In the genomic region with DNA sequence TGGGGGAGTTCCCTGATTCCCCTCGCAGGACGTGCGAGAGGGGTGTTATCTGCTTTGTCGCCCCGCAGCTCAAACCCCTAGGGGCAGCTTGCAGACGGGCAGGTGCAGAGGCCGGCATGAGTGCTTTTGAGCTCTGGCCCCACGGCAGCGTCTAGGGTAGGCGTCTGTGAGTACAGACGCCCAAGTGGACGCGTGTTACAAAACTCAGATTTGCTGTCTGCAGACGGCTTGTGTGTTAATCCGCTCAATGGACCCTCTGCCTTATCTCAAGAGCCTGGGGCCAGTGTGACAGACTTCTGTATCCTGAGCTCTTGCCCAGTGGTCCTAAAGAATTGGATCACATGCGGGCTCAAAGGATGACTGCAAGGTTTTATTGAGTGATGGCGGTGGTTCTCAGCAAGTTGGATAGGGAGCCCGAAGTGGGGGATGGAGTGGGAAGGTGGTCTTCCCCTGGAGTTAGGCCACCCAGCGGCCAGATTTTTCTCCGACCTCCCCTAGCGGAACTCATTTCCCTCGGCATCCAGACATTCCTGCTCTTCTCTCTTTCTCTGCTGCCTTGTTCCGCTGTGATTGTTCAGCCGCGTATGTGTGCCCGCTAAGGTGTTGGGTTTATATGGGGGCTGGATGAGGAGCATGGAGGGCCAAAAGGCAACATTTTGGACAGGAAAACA, we compare ENCODE assay signal across 16 cellular contexts. TPM values are rescaled to one million over a fixed set of nuclear protein-coding genes. Genes with fewer than 3 reads are reported as not detected.
DNase-seq lines count a peak whose midpoint lies in the region; ATAC-seq and TF ChIP-seq lines count a peak whose summit lies in the region.
"Had no signal": no experiment of that assay in that cellular context is flagged by ENCODE, and none has a peak within 500 bp of the region (broad histone marks: within the 10 kb centered on the region; RNA-seq: fewer than 3 reads in every experiment).

No MANE protein-coding gene starts in this region.

- H3K9me3 ChIP-seq in IMR-90 (ENCODE audit: control insufficient read depth, insufficient read depth, low read length) (no peaks in the 10 kb centered on the region), iPS-18c (ENCODE audit: control insufficient read depth, insufficient read depth, low read length) (no peaks in the 10 kb centered on the region)
- H3K9me3 ChIP-seq in naive thymus-derived CD4-positive, alpha-beta T cell (ENCODE audit: control insufficient read depth in 2 of 3, low read length in 3 of 3): no peaks in the 10 kb centered on the region

- H3K23ac ChIP-seq in IMR-90 (ENCODE audit: low read depth, low read length): no peak overlapping the region

- H3K4me1 ChIP-seq in IMR-90 (ENCODE audit: control insufficient read depth, insufficient read depth, low read length): no peaks in the 10 kb centered on the region
- H3K4me1 ChIP-seq in naive thymus-derived CD4-positive, alpha-beta T cell (ENCODE audit: control insufficient read depth in 2 of 2, insufficient read depth in 2 of 2, low read length in 2 of 2): no peaks in the 10 kb centered on the region

- H3K27me3 Mint-ChIP-seq in naive thymus-derived CD4-positive, alpha-beta T cell: peaks cover 12 to 28% (median 23%) of the 10 kb centered on the region in 5 donors
- peaks cover 2 to 5% (median 5%) of the 10 kb centered on the region in 3 donors for H3K27me3 Mint-ChIP-seq in immature natural killer cell (ENCODE audit: low read depth in 3 of 3)

- DNase-seq in IMR-90 (no peak), astrocyte of the cerebellum (ENCODE audit: low read depth) (no peak), skeletal muscle cell (ENCODE audit: low read depth) (no peak), immature natural killer cell (no peak), SHP77 treated with DMSO at 0.1 percent for 48 hours (lab: John Stamatoyannopoulos, UW) (no peak)
- DNase-seq in naive thymus-derived CD4-positive, alpha-beta T cell: no peak
- DNase-seq: CD8-positive, alpha-beta memory T cell; left ventricle myocardium superior; NCI-H226; stimulated activated naive B cell treated with anti-CD40 and anti-IgM and Interleukin-4, amounts not matched to agents 10 μg/mL and 1 μg/mL and 100 μg/mL, for 72 hours had no signal

- no peak overlapping the region for H2BK5ac ChIP-seq in IMR-90 (ENCODE audit: low read depth, low read length, poor library complexity, severe bottlenecking)

- peak overlapping the region; percentile 25; the same call in 1 of the 2 replicates for H3K4me3 ChIP-seq in IMR-90 (ENCODE audit: insufficient read depth, low read depth, low read length)
- H3K4me3 ChIP-seq in astrocyte of the cerebellum (ENCODE audit: low read depth, low read length): peak overlapping the region; percentile 26
- H3K4me3 ChIP-seq in iPS-18c (ENCODE audit: insufficient read depth, low read depth, low read length): peak overlapping the region; percentile 39
- H3K4me3 ChIP-seq in skeletal muscle cell (ENCODE audit: low read depth, low read length): peak overlapping the region; percentile 4
- H3K4me3 ChIP-seq in naive thymus-derived CD4-positive, alpha-beta T cell (ENCODE audit: low read length): no peak overlapping the region
- H3K4me3 ChIP-seq: cardiac muscle cell had no signal

- H2BK20ac ChIP-seq in IMR-90 (ENCODE audit: low read depth, low read length): no peak overlapping the region

- dilution Hi-C loops in IMR-90 (cut with HindIII; ENCODE audit: low sequenced_read_pairs, unreplicated experiment): no loop called here

- no peak overlapping the region for H3K14ac ChIP-seq in IMR-90 (replicated peaks; ENCODE audit: low read depth, low read length)

- no peak overlapping the region for H4K91ac ChIP-seq in IMR-90 (ENCODE audit: insufficient read depth, low read depth, low read length)

- H2BK15ac ChIP-seq in IMR-90 (ENCODE audit: low read depth, low read length): no peak overlapping the region

- peaks cover 6% of the 10 kb centered on the region; the same call in 1 of the 2 replicates for H3K27me3 ChIP-seq in IMR-90 (ENCODE audit: control insufficient read depth, insufficient read depth, low read length)
- no peaks in the 10 kb centered on the region for H3K27me3 ChIP-seq in naive thymus-derived CD4-positive, alpha-beta T cell (ENCODE audit: control insufficient read depth in 2 of 2, insufficient read depth in 2 of 2, low read length in 2 of 2)
- H3K27me3 ChIP-seq: cardiac muscle cell had no signal

- H3K36me3 ChIP-seq in IMR-90 (ENCODE audit: control insufficient read depth, insufficient read depth, low read length): no peaks in the 10 kb centered on the region
- no peaks in the 10 kb centered on the region for H3K36me3 ChIP-seq in naive thymus-derived CD4-positive, alpha-beta T cell (ENCODE audit: control insufficient read depth in 2 of 3, insufficient read depth in 3 of 3, low read length in 3 of 3)
- H3K36me3 ChIP-seq: cardiac muscle cell had no signal

- peak overlapping the region; percentile 77 for H2AFZ ChIP-seq in IMR-90 (replicated peaks; ENCODE audit: low read length, poor library complexity)

- H4K5ac ChIP-seq in IMR-90 (ENCODE audit: low read depth, low read length): no peak overlapping the region

- no peak overlapping the region for H3K4me3 Mint-ChIP-seq in naive thymus-derived CD4-positive, alpha-beta T cell
- H3K4me3 Mint-ChIP-seq in immature natural killer cell: no peak overlapping the region
- H3K4me3 Mint-ChIP-seq: CD8-positive, alpha-beta memory T cell; nephron; stimulated activated naive B cell treated with anti-CD40 and anti-IgM and Interleukin-4, amounts not matched to agents 10 μg/mL and 1 μg/mL and 100 μg/mL, for 72 hours had no signal

- H3K36me3 Mint-ChIP-seq in naive thymus-derived CD4-positive, alpha-beta T cell: peaks cover 0 to 4% (median 0%) of the 10 kb centered on the region in 5 donors
- no peaks in the 10 kb centered on the region for H3K36me3 Mint-ChIP-seq in immature natural killer cell
- H3K36me3 Mint-ChIP-seq: CD8-positive, alpha-beta memory T cell; IgD-negative memory B cell; stimulated activated naive B cell treated with anti-CD40 and anti-IgM and Interleukin-4, amounts not matched to agents 10 μg/mL and 1 μg/mL and 100 μg/mL, for 72 hours had no signal

- in situ Hi-C loops in IMR-90 (cut with MboI; ENCODE audit: low sequenced_read_pairs): no loop called here
- in situ Hi-C loops in astrocyte of the cerebellum (cut with HindIII; ENCODE audit: low sequenced_read_pairs): no loop called here

- H4K8ac ChIP-seq in IMR-90 (ENCODE audit: low read depth in 2 of 2, low read length in 2 of 2): no peak overlapping the region

- no peak overlapping the region for H3K4ac ChIP-seq in IMR-90 (ENCODE audit: low read depth, low read length)

- no peak for TF ChIP-seq POLR2A in IMR-90 (IDR thresholded peaks at IDR 0.05; ENCODE audit: low read depth, low read length)

- TF ChIP-seq CTCF in IMR-90 (conservative IDR thresholded peaks at IDR 0.05; ENCODE audit: low read depth, low read length) (no peak), astrocyte of the cerebellum (IDR thresholded peaks at IDR 0.05; ENCODE audit: low read depth, low read length, missing control alignments) (no peak)

- H3K27ac Mint-ChIP-seq in naive thymus-derived CD4-positive, alpha-beta T cell: no peak overlapping the region
- no peak overlapping the region for H3K27ac Mint-ChIP-seq in immature natural killer cell
- H3K27ac Mint-ChIP-seq: CD8-positive, alpha-beta memory T cell; IgD-negative memory B cell; nephron; stimulated activated naive B cell treated with anti-CD40 and anti-IgM and Interleukin-4, amounts not matched to agents 10 μg/mL and 1 μg/mL and 100 μg/mL, for 72 hours had no signal

- no peak overlapping the region for H3K27ac ChIP-seq in IMR-90 (ENCODE audit: insufficient read depth, low read length)
- H3K27ac ChIP-seq in naive thymus-derived CD4-positive, alpha-beta T cell (ENCODE audit: low read depth, low read length): no peak overlapping the region
- H3K27ac ChIP-seq: cardiac muscle cell had no signal

- POLR2A ChIA-PET in IMR-90 (lab: Charles Lee; ENCODE audit: unreplicated experiment): no interaction called here
- POLR2A ChIA-PET in naive thymus-derived CD4-positive, alpha-beta T cell (lab: Charles Lee): no interaction called here

- ATAC-seq in IMR-90 (ENCODE audit: low read depth): peak; percentile 48
- ATAC-seq in GM19395 (IDR thresholded peaks at IDR 0.05; ENCODE audit: unreplicated experiment): no peak
- ATAC-seq in naive thymus-derived CD4-positive, alpha-beta T cell: no peak
- ATAC-seq: left ventricle myocardium superior had no signal

- H3K9me1 ChIP-seq in IMR-90 (ENCODE audit: insufficient read depth, low read length): no peaks in the 10 kb centered on the region

- no peak overlapping the region for H3K18ac ChIP-seq in IMR-90 (ENCODE audit: low read depth, low read length)

- WGBS in IMR-90 (ENCODE audit: extremely low coverage in 2 of 2, insufficient read length in 1 of 2), 2 experiments: no CpG with 5 or more reads among the region's 26 CpGs

- no peaks in the 10 kb centered on the region for H3K4me1 Mint-ChIP-seq in naive thymus-derived CD4-positive, alpha-beta T cell
- H3K4me1 Mint-ChIP-seq in immature natural killer cell: no peaks in the 10 kb centered on the region
- H3K4me1 Mint-ChIP-seq: CD8-positive, alpha-beta memory T cell; IgD-negative memory B cell; nephron; stimulated activated naive B cell treated with anti-CD40 and anti-IgM and Interleukin-4, amounts not matched to agents 10 μg/mL and 1 μg/mL and 100 μg/mL, for 72 hours had no signal

- H3K4me2 ChIP-seq in IMR-90 (ENCODE audit: low read depth, low read length): peak overlapping the region; percentile 82

- no peak overlapping the region for H2BK120ac ChIP-seq in IMR-90 (ENCODE audit: low read depth, low read length)

- no peak for TF ChIP-seq RAD21 in IMR-90 (IDR thresholded peaks at IDR 0.05; ENCODE audit: low read length)

- intact Hi-C loops in IMR-90 (cut with micrococcal nuclease): no loop called here
- intact Hi-C loops in naive thymus-derived CD4-positive, alpha-beta T cell (cut with micrococcal nuclease): no loop called here

- H3K79me1 ChIP-seq in IMR-90 (ENCODE audit: low read depth in 1 of 2, low read length in 2 of 2): no peaks in the 10 kb centered on the region

- H4K20me1 ChIP-seq in IMR-90 (ENCODE audit: insufficient read depth, low read length): no peaks in the 10 kb centered on the region

- H3K56ac ChIP-seq in IMR-90 (ENCODE audit: extremely low read depth, insufficient read depth, low read length): no peak overlapping the region

- no peak overlapping the region for H2AK5ac ChIP-seq in IMR-90 (ENCODE audit: low read depth, low read length)

- CTCF ChIA-PET in IMR-90 (lab: Yijun Ruan, JAX): no interaction called here
- CTCF ChIA-PET in naive thymus-derived CD4-positive, alpha-beta T cell (lab: Charles Lee): no interaction called here

- BruUV-seq in IMR-90 (replicated peaks; lab: Mats Ljungman, UMichigan): no TSS peak

- H3K9me3 Mint-ChIP-seq in naive thymus-derived CD4-positive, alpha-beta T cell: peaks cover 0 to 6% (median 0%) of the 10 kb centered on the region in 11 donors
- peaks cover 4 to 25% (median 12%) of the 10 kb centered on the region in 6 donors for H3K9me3 Mint-ChIP-seq in immature natural killer cell
- H3K9me3 Mint-ChIP-seq: nephron; stimulated activated naive B cell treated with anti-CD40 and anti-IgM and Interleukin-4, amounts not matched to agents 10 μg/mL and 1 μg/mL and 100 μg/mL, for 72 hours had no signal

- no peak overlapping the region for H3K9ac ChIP-seq in IMR-90 (ENCODE audit: low read depth, low read length)

- no peak overlapping the region for H2AK9ac ChIP-seq in IMR-90 (replicated peaks; ENCODE audit: low read depth, low read length, poor library complexity)

RNA-seq across cellular contexts. Expression of a gene that starts 9.4 kb away (rescaled TPM):
- not detected in 2 replicates for total RNA-seq in IMR-90 (2012; rRNA removed)
- polyA plus RNA-seq in IMR-90 (2012; rRNA removed): not detected in 2 replicates
- not detected in 2 replicates for polyA plus RNA-seq in IMR-90 (2012; cell fraction: cytosol; rRNA removed)
- not detected in 2 replicates for polyA plus RNA-seq in IMR-90 (2012; cell fraction: nucleus; rRNA removed; ENCODE audit: low replicate concordance)
- total RNA-seq in naive thymus-derived CD4-positive, alpha-beta T cell: not detected
- not detected for polyA plus RNA-seq in naive thymus-derived CD4-positive, alpha-beta T cell
- not detected for polyA plus RNA-seq in immature natural killer cell
- total RNA-seq: cardiac muscle cell; CD8-positive, alpha-beta memory T cell; left ventricle myocardium superior; ureter had no signal
- polyA plus RNA-seq: cardiac muscle cell; CD8-positive, alpha-beta memory T cell; IgD-negative memory B cell had no signal

RNA-seq across cellular contexts. Expression of a gene that starts 46.2 kb away (rescaled TPM):
- total RNA-seq in IMR-90 (2012; rRNA removed): not detected in 2 replicates
- polyA plus RNA-seq in IMR-90 (2012; rRNA removed): not detected in 2 replicates
- not detected in 2 replicates for polyA plus RNA-seq in IMR-90 (2012; cell fraction: cytosol; rRNA removed)
- not detected in 2 replicates for polyA plus RNA-seq in IMR-90 (2012; cell fraction: nucleus; rRNA removed; ENCODE audit: low replicate concordance)
- under 1 TPM in 1 of 5 experiments, not detected in 4; 0.44 TPM for total RNA-seq in naive thymus-derived CD4-positive, alpha-beta T cell
- polyA plus RNA-seq in naive thymus-derived CD4-positive, alpha-beta T cell: not detected
- not detected for polyA plus RNA-seq in immature natural killer cell
- total RNA-seq: cardiac muscle cell; CD8-positive, alpha-beta memory T cell; left ventricle myocardium superior; ureter had no signal
- polyA plus RNA-seq: cardiac muscle cell; CD8-positive, alpha-beta memory T cell; IgD-negative memory B cell had no signal
